Comparison of ENCODE assay signal across 14 cellular contexts in genomic region chr5:6785861-6786180, GRCh38.
DNase-seq lines count a peak whose midpoint lies in the region; ATAC-seq and TF ChIP-seq lines count a peak whose summit lies in the region.
"Had no signal": no experiment of that assay in that cellular context is flagged by ENCODE, and none has a peak within 500 bp of the region (broad histone marks: within the 10 kb centered on the region; RNA-seq: fewer than 3 reads in every experiment).

No MANE protein-coding gene starts in this region.

- no peak for TF ChIP-seq CTCF in NB4 (IDR thresholded peaks at IDR 0.05; ENCODE audit: low read depth, low read length)
- no peak for TF ChIP-seq CTCF in osteocyte (IDR thresholded peaks at IDR 0.05)

- peaks cover 22% of the 10 kb centered on the region for H3K4me1 Mint-ChIP-seq in activated naive CD8-positive, alpha-beta T cell treated with anti-CD3 and anti-CD28 coated beads, Interleukin-2, amount 10 ng/mL, durations not matched to agents 7 days and 5 days
- peaks cover 5% of the 10 kb centered on the region for H3K4me1 Mint-ChIP-seq in activated naive CD8-positive, alpha-beta T cell treated with anti-CD3 and anti-CD28 coated beads, Interleukin-2, amount 50 U/mL, for 24 hours
- peaks cover 5% of the 10 kb centered on the region for H3K4me1 Mint-ChIP-seq in osteocyte (ENCODE audit: unreplicated experiment)
- H3K4me1 Mint-ChIP-seq in activated T-cell treated with anti-CD3 and anti-CD28 coated beads, Interleukin-2, amount 50 U/mL, for 72 hours (ENCODE audit: low read depth) = peaks cover 6% of the 10 kb centered on the region

- peak; percentile 61 for ATAC-seq in activated naive CD8-positive, alpha-beta T cell treated with anti-CD3 and anti-CD28 coated beads, Interleukin-2, amount 10 ng/mL, durations not matched to agents 7 days and 5 days (ENCODE audit: low read depth)
- ATAC-seq in activated naive CD8-positive, alpha-beta T cell treated with anti-CD3 and anti-CD28 coated beads, Interleukin-2, amount 50 U/mL, for 24 hours = no peak
- ATAC-seq in activated T-cell treated with anti-CD3 and anti-CD28 coated beads, Interleukin-2, amount 50 U/mL, for 72 hours (replicated peaks in 1 of 2) = no peak
- ATAC-seq: HepG2 had no signal

- peak overlapping the region; percentile 62 for H3K27ac Mint-ChIP-seq in activated naive CD8-positive, alpha-beta T cell treated with anti-CD3 and anti-CD28 coated beads, Interleukin-2, amount 10 ng/mL, durations not matched to agents 7 days and 5 days
- H3K27ac Mint-ChIP-seq in activated naive CD8-positive, alpha-beta T cell treated with anti-CD3 and anti-CD28 coated beads, Interleukin-2, amount 50 U/mL, for 24 hours = no peak overlapping the region
- H3K27ac Mint-ChIP-seq in osteocyte (ENCODE audit: unreplicated experiment) = no peak overlapping the region
- H3K27ac Mint-ChIP-seq in activated T-cell treated with anti-CD3 and anti-CD28 coated beads, Interleukin-2, amount 50 U/mL, for 72 hours = no peak overlapping the region
- H3K27ac Mint-ChIP-seq: HFFc6 had no signal

- no peak for DNase-seq in activated naive CD8-positive, alpha-beta T cell treated with anti-CD3 and anti-CD28 coated beads, Interleukin-2, amount 10 ng/mL, durations not matched to agents 7 days and 5 days
- no peak for DNase-seq in activated naive CD8-positive, alpha-beta T cell treated with anti-CD3 and anti-CD28 coated beads, Interleukin-2, amount 50 U/mL, for 24 hours
- DNase-seq in NB4 (ENCODE audit: low read depth) (peak; percentile 52), islet precursor cell (peak; percentile 7), osteocyte (ENCODE audit: extremely low spot score, unreplicated experiment) (peak; percentile 21), NCI-H2171 treated with DMSO at 0.1 percent for 48 hours (lab: John Stamatoyannopoulos, UW) (no peak)
- DNase-seq in activated T-cell treated with anti-CD3 and anti-CD28 coated beads, Interleukin-2, amount 50 U/mL, for 72 hours = no peak
- no peak for DNase-seq in stimulated activated naive CD4-positive, alpha-beta T cell (lab: John Stamatoyannopoulos, UW)
- DNase-seq: ACHN; CD4-positive, alpha-beta memory T cell; DMS79; HCEC 1CT; HFFc6 had no signal

- TF ChIP-seq POLR2A in NB4 (IDR thresholded peaks at IDR 0.05; ENCODE audit: extremely low read depth, insufficient read length) = no peak

- no peak overlapping the region for H3K4me3 ChIP-seq in NB4 (ENCODE audit: low read depth, low read length)

- POLR2A ChIA-PET in activated naive CD8-positive, alpha-beta T cell treated with anti-CD3 and anti-CD28 coated beads, Interleukin-2, amount 10 ng/mL, durations not matched to agents 7 days and 5 days (lab: Charles Lee) = no interaction called here

- H3K27me3 Mint-ChIP-seq in activated naive CD8-positive, alpha-beta T cell treated with anti-CD3 and anti-CD28 coated beads, Interleukin-2, amount 10 ng/mL, durations not matched to agents 7 days and 5 days = no peaks in the 10 kb centered on the region
- H3K27me3 Mint-ChIP-seq in activated naive CD8-positive, alpha-beta T cell treated with anti-CD3 and anti-CD28 coated beads, Interleukin-2, amount 50 U/mL, for 24 hours = peaks cover 5% of the 10 kb centered on the region
- H3K27me3 Mint-ChIP-seq in osteocyte (ENCODE audit: unreplicated experiment) = peaks cover 4% of the 10 kb centered on the region
- peaks cover under 1% of the 10 kb centered on the region for H3K27me3 Mint-ChIP-seq in activated T-cell treated with anti-CD3 and anti-CD28 coated beads, Interleukin-2, amount 50 U/mL, for 72 hours (ENCODE audit: low read depth)

- H3K4me3 Mint-ChIP-seq in activated naive CD8-positive, alpha-beta T cell treated with anti-CD3 and anti-CD28 coated beads, Interleukin-2, amount 10 ng/mL, durations not matched to agents 7 days and 5 days = peak overlapping the region; percentile 42
- H3K4me3 Mint-ChIP-seq in activated naive CD8-positive, alpha-beta T cell treated with anti-CD3 and anti-CD28 coated beads, Interleukin-2, amount 50 U/mL, for 24 hours = no peak overlapping the region
- no peak overlapping the region for H3K4me3 Mint-ChIP-seq in osteocyte (ENCODE audit: unreplicated experiment)
- no peak overlapping the region for H3K4me3 Mint-ChIP-seq in activated T-cell treated with anti-CD3 and anti-CD28 coated beads, Interleukin-2, amount 50 U/mL, for 72 hours
- H3K4me3 Mint-ChIP-seq: CD4-positive, alpha-beta memory T cell; HFFc6 had no signal

- no peaks in the 10 kb centered on the region for H3K9me3 Mint-ChIP-seq in activated naive CD8-positive, alpha-beta T cell treated with anti-CD3 and anti-CD28 coated beads, Interleukin-2, amount 10 ng/mL, durations not matched to agents 7 days and 5 days
- no peaks in the 10 kb centered on the region for H3K9me3 Mint-ChIP-seq in activated naive CD8-positive, alpha-beta T cell treated with anti-CD3 and anti-CD28 coated beads, Interleukin-2, amount 50 U/mL, for 24 hours
- no peaks in the 10 kb centered on the region for H3K9me3 Mint-ChIP-seq in osteocyte (ENCODE audit: unreplicated experiment)
- no peaks in the 10 kb centered on the region for H3K9me3 Mint-ChIP-seq in activated T-cell treated with anti-CD3 and anti-CD28 coated beads, Interleukin-2, amount 50 U/mL, for 72 hours
- H3K9me3 Mint-ChIP-seq: HFFc6 had no signal

- peaks cover 4% of the 10 kb centered on the region for H3K36me3 Mint-ChIP-seq in activated naive CD8-positive, alpha-beta T cell treated with anti-CD3 and anti-CD28 coated beads, Interleukin-2, amount 10 ng/mL, durations not matched to agents 7 days and 5 days
- no peaks in the 10 kb centered on the region for H3K36me3 Mint-ChIP-seq in activated naive CD8-positive, alpha-beta T cell treated with anti-CD3 and anti-CD28 coated beads, Interleukin-2, amount 50 U/mL, for 24 hours (ENCODE audit: low read depth)
- no peaks in the 10 kb centered on the region for H3K36me3 Mint-ChIP-seq in osteocyte (ENCODE audit: unreplicated experiment)
- H3K36me3 Mint-ChIP-seq in activated T-cell treated with anti-CD3 and anti-CD28 coated beads, Interleukin-2, amount 50 U/mL, for 72 hours (ENCODE audit: insufficient read depth in 2 of 2) = no peaks in the 10 kb centered on the region
- H3K36me3 Mint-ChIP-seq: CD4-positive, alpha-beta memory T cell had no signal

Comparison
In these comparisons a context has a peak if more than half of its experiments do, and no peak if none do; other contexts are left out.
1. DNase-seq: peak in NB4 (single experiment), islet precursor cell (single experiment) and osteocyte (single experiment); none in activated naive CD8-positive, alpha-beta T cell treated with anti-CD3 and anti-CD28 coated beads, Interleukin-2, amount 10 ng/mL, durations not matched to agents 7 days and 5 days (single experiment), activated naive CD8-positive, alpha-beta T cell treated with anti-CD3 and anti-CD28 coated beads, Interleukin-2, amount 50 U/mL, for 24 hours (single experiment), activated T-cell treated with anti-CD3 and anti-CD28 coated beads, Interleukin-2, amount 50 U/mL, for 72 hours (0 of 2), stimulated activated naive CD4-positive, alpha-beta T cell (0 of 6) and NCI-H2171 treated with DMSO at 0.1 percent for 48 hours (single experiment).